ENCODE assay signal across 8 cellular contexts in genomic region chr7:5425507-5426225, GRCh38. TPM values are rescaled to one million over a fixed set of nuclear protein-coding genes. Genes with fewer than 3 reads are reported as not detected.
DNase-seq lines count a peak whose midpoint lies in the region; ATAC-seq and TF ChIP-seq lines count a peak whose summit lies in the region.

No MANE protein-coding gene starts in this region.

- peak overlapping the region; percentile 98 for H4K91ac ChIP-seq in trophoblast cell (ENCODE audit: low read depth, low read length)

- H3K79me2 ChIP-seq in HCT116 (ENCODE audit: insufficient read depth, low read length) (peaks cover 81% of the 10 kb centered on the region), trophoblast cell (ENCODE audit: control insufficient read depth, insufficient read depth, low read length, poor library complexity) (peaks cover 78% of the 10 kb centered on the region)

- H2BK5ac ChIP-seq in trophoblast cell (ENCODE audit: low read depth, low read length, poor library complexity) = peak overlapping the region; percentile 98

- H4K20me1 ChIP-seq in HCT116 (ENCODE audit: insufficient read depth) = no peaks in the 10 kb centered on the region

- H3K4me2 ChIP-seq in HCT116 (ENCODE audit: low read length) (peak overlapping the region; percentile 98), trophoblast cell (ENCODE audit: low read length) (peak overlapping the region; percentile 68)

- peak overlapping the region; percentile 92 for H3K14ac ChIP-seq in trophoblast cell (ENCODE audit: low read length)

- H3K4me1 ChIP-seq in HCT116 (ENCODE audit: control insufficient read depth in 1 of 2, insufficient read depth in 2 of 2, low read length in 2 of 2) (peaks cover 12 to 45% of the 10 kb centered on the region in 2 experiments), left ventricle myocardium inferior (peaks cover 81% of the 10 kb centered on the region), trophoblast cell (ENCODE audit: control insufficient read depth in 1 of 2, insufficient read depth in 2 of 2, low read length in 2 of 2) (peaks cover 17 to 23% of the 10 kb centered on the region in 2 experiments)

- H3K36me3 ChIP-seq in HCT116 (ENCODE audit: control insufficient read depth in 1 of 2, insufficient read depth in 2 of 2, low read length in 2 of 2) = no peaks in the 10 kb centered on the region
- no peaks in the 10 kb centered on the region for H3K36me3 ChIP-seq in left ventricle myocardium inferior
- peaks cover 0 to 4% of the 10 kb centered on the region in 2 experiments for H3K36me3 ChIP-seq in trophoblast cell (ENCODE audit: control insufficient read depth in 1 of 2, insufficient read depth in 2 of 2, low read length in 2 of 2)

- intact Hi-C loops in HCT116 (cut with micrococcal nuclease) = loop anchor here (2.0 kb wide), 1 partner anchor 59 kb away; no protein-coding TSS in a partner anchor
- intact Hi-C loops in left ventricle myocardium inferior (cut with micrococcal nuclease) = no loop called here

- RAD21 ChIA-PET in HCT116 (lab: Charles Lee; ENCODE audit: low non-redundant PET in 1 of 2, low total read pairs in 2 of 2, uncharacterized antibody in 2 of 2, unreplicated experiment in 2 of 2) = interaction anchor here in 1 of 2 experiments (0.8 kb wide), 1 partner anchor 28 kb away, joined by 3 read pairs; no protein-coding TSS in a partner anchor

- no peaks in the 10 kb centered on the region for H3K9me3 ChIP-seq in HCT116 (ENCODE audit: control insufficient read depth in 1 of 2, insufficient read depth in 1 of 2, low read depth in 1 of 2, low read length in 2 of 2)
- no peaks in the 10 kb centered on the region for H3K9me3 ChIP-seq in left ventricle myocardium inferior (replicated peaks)
- H3K9me3 ChIP-seq in trophoblast cell (ENCODE audit: insufficient read depth, low read depth, low read length) = peaks cover 2% of the 10 kb centered on the region

- peak overlapping the region; percentile 98 for H3K9ac ChIP-seq in HCT116 (ENCODE audit: low read length)
- H3K9ac ChIP-seq in trophoblast cell (ENCODE audit: low read length) = peak overlapping the region; percentile 86

- peak overlapping the region; percentile 90 for H3K18ac ChIP-seq in trophoblast cell (ENCODE audit: low read length)

- CTCF ChIA-PET in HCT116 (lab: Charles Lee) = interaction anchor here (1.0 to 1.5 kb wide), 3 partner anchors 60 to 186 kb away, joined by 3 to 5 read pairs (median 4); no protein-coding TSS in a partner anchor

- POLR2A ChIA-PET in HCT116 (lab: Charles Lee) = interaction anchor here (0.7 to 2.1 kb wide), 5 partner anchors 9 to 199 kb away, joined by 3 to 6 read pairs (median 5); no protein-coding TSS in a partner anchor

- no peak overlapping the region for H2AFZ ChIP-seq in HCT116 (ENCODE audit: low read depth, low read length, poor library complexity, severe bottlenecking)
- peak overlapping the region; percentile 30 for H2AFZ ChIP-seq in trophoblast cell (ENCODE audit: insufficient read depth, low read length, poor library complexity)

- H2BK120ac ChIP-seq in trophoblast cell (ENCODE audit: insufficient read depth, low read length, poor library complexity) = peak overlapping the region; percentile 99

- ATAC-seq in HCT116 = peak; percentile 2; the same call in 1 of the 2 replicates

- H4K8ac ChIP-seq in trophoblast cell (ENCODE audit: low read depth, low read length) = peak overlapping the region; percentile 93

- no peak overlapping the region for H3K23ac ChIP-seq in trophoblast cell (ENCODE audit: low read length)

- no peaks in the 10 kb centered on the region for H3K27me3 ChIP-seq in HCT116 (ENCODE audit: insufficient read depth, low read length)
- no peaks in the 10 kb centered on the region for H3K27me3 ChIP-seq in left ventricle myocardium inferior (ENCODE audit: low read depth)
- H3K27me3 ChIP-seq in trophoblast cell (ENCODE audit: insufficient read depth, low read length) = no peaks in the 10 kb centered on the region

- H3K27ac ChIP-seq in HCT116 (ENCODE audit: low read depth, low read length) = peak overlapping the region; percentile 98
- H3K27ac ChIP-seq in left ventricle myocardium inferior (replicated peaks) = peak overlapping the region; percentile 100
- H3K27ac ChIP-seq in trophoblast cell (ENCODE audit: low read depth, low read length) = peak overlapping the region; percentile 99

- WGBS in trophoblast cell (ENCODE audit: extremely low coverage, insufficient coverage, insufficient read length) = no CpG with 5 or more reads among the region's 38 CpGs

- TF ChIP-seq CTCF in HCT116 (IDR thresholded peaks at IDR 0.05 in 2 of 3, conservative IDR thresholded peaks at IDR 0.05 in 1 of 3; ENCODE audit: borderline replicate concordance in 1 of 3, insufficient read depth in 1 of 3, low read depth in 2 of 3, low read length in 2 of 3) = no peak
- no peak for TF ChIP-seq CTCF in left ventricle myocardium inferior (IDR thresholded peaks at IDR 0.05; ENCODE audit: borderline replicate concordance)

- no peaks in the 10 kb centered on the region for H3K9me2 ChIP-seq in HCT116 (ENCODE audit: insufficient read depth)

- BruUV-seq in HCT116 (replicated peaks; lab: Mats Ljungman, UMichigan) = TSS peak; percentile 39

- TF ChIP-seq POLR2A in HCT116 (IDR thresholded peaks at IDR 0.05; ENCODE audit: borderline replicate concordance, extremely low read depth, insufficient read depth, insufficient read length) = peak; percentile 71

- H2AK5ac ChIP-seq in trophoblast cell (ENCODE audit: low read length) = peak overlapping the region; percentile 75

- H2BK12ac ChIP-seq in trophoblast cell (ENCODE audit: low read length) = peak overlapping the region; percentile 67

- H3K4me3 ChIP-seq in HCT116 (replicated peaks in 1 of 2; ENCODE audit: low read depth in 1 of 2, low read length in 2 of 2) (peak overlapping the region; percentile 81 to 87), left ventricle myocardium inferior (peak overlapping the region; percentile 100), trophoblast cell (ENCODE audit: low read depth, low read length) (peak overlapping the region; percentile 76)

- peak; percentile 18 to 25 for DNase-seq in AML-193 (lab: John Stamatoyannopoulos, UW)
- DNase-seq in HCT116 (ENCODE audit: low read depth, low spot score) = no peak
- peak; percentile 74 for DNase-seq in NCI-H510A (lab: John Stamatoyannopoulos, UW)
- peak; percentile 74 for DNase-seq in amniotic stem cell (lab: John Stamatoyannopoulos, UW)
- DNase-seq in left ventricle myocardium inferior = peak; percentile 71
- peak; percentile 67 to 80 for DNase-seq in trophoblast cell
- DNase-seq in AG08395 (ENCODE audit: low spot score) = no peak
- DNase-seq in iPS-NIHi11 (ENCODE audit: low spot score) = no peak

- no peak for TF ChIP-seq RAD21 in HCT116 (IDR thresholded peaks at IDR 0.05; ENCODE audit: low read depth)

- H3K79me1 ChIP-seq in trophoblast cell (ENCODE audit: low read length) = peaks cover 84% of the 10 kb centered on the region

- peak overlapping the region; percentile 87 for H3K4ac ChIP-seq in trophoblast cell (ENCODE audit: low read depth, low read length)

- peak overlapping the region; percentile 57 for H4K12ac ChIP-seq in trophoblast cell (ENCODE audit: low read depth, low read length)

TF ChIP-seq in HCT116, 20 proteins besides CTCF, POLR2A, EP300 and RAD21:
- peak; percentile 83 for TF ChIP-seq POLR2AphosphoS5 (IDR thresholded peaks at IDR 0.05; ENCODE audit: low read depth, low read length)
- TF ChIP-seq SIN3A (IDR thresholded peaks at IDR 0.05; ENCODE audit: low read depth) = no peak
- peak; percentile 52 for TF ChIP-seq YY1 (IDR thresholded peaks at IDR 0.05; ENCODE audit: extremely low read depth, insufficient replicate concordance, low read depth, low read length)
- TF ChIP-seq FOSL1 (IDR thresholded peaks at IDR 0.05; ENCODE audit: low read depth) = no peak

RNA-seq across cellular contexts. Expression of gene TNRC18, which starts 2.0 kb away (rescaled TPM):
- total RNA-seq in HCT116 (2021; ENCODE audit: unreplicated experiment) (101 TPM), left ventricle myocardium inferior (27.7 TPM)
- 65.0 and 67.6 TPM in 2 replicates for polyA plus RNA-seq in HCT116 (2012)
- polyA plus RNA-seq in trophoblast cell (2013) = 39.0 and 39.9 TPM in 2 replicates

Comparison
In these comparisons a context has a peak if more than half of its experiments do, and no peak if none do; other contexts are left out.
1. DNase-seq: peak in AML-193 (2 of 2), NCI-H510A (single experiment), amniotic stem cell (single experiment), left ventricle myocardium inferior (single experiment) and trophoblast cell (2 of 2); none in HCT116 (single experiment), AG08395 (single experiment) and iPS-NIHi11 (single experiment).
2. Peak in every context shown above with its lines, with median percentiles within 50 percentile points of each other: H3K27ac ChIP-seq and H3K4me3 ChIP-seq.